Comparison of ENCODE assay signal across 13 cellular contexts in the genomic region with DNA sequence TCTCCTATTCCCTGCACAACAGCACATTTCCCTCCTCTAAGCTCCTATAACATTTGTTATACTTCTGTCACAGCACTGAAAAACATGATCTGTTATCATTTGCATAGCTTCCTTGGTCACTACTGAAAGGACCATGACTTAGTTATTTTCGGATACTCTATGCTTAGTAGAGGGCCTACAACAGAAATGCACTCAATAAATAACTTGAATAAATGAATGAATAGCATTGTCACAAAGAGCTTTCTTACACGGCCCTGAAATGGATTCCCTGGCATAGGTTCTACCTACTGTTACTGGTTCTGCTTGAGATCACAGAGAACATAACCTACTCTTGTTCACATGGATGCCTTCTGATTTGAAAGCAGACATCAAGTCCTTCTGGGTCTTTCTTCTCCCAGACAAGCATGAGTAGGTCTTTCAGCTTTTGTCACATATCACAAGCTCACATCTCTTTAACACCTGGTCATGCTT. TPM values are rescaled to one million over a fixed set of nuclear protein-coding genes. Genes with fewer than 3 reads are reported as not detected.
DNase-seq lines count a peak whose midpoint lies in the region; ATAC-seq and TF ChIP-seq lines count a peak whose summit lies in the region.
"Had no signal": no experiment of that assay in that cellular context is flagged by ENCODE, and none has a peak within 500 bp of the region (broad histone marks: within the 10 kb centered on the region; RNA-seq: fewer than 3 reads in every experiment).

No MANE protein-coding gene starts in this region.

- no peaks in the 10 kb centered on the region for H3K36me3 Mint-ChIP-seq in activated CD4-positive, alpha-beta T cell treated with anti-CD3 and anti-CD28 coated beads, Interleukin-2, amount 10 ng/mL, durations not matched to agents 24 days and 14 days (ENCODE audit: low read depth)
- H3K36me3 Mint-ChIP-seq: activated naive CD8-positive, alpha-beta T cell treated with anti-CD3 and anti-CD28 coated beads for 36 hours; naive B cell had no signal

- in situ Hi-C loops in GM13976 (cut with MboI; ENCODE audit: low sequenced_read_pairs, unreplicated experiment), result no loop called here

- H3K9me3 Mint-ChIP-seq in activated CD4-positive, alpha-beta T cell treated with anti-CD3 and anti-CD28 coated beads, Interleukin-2, amount 10 ng/mL, durations not matched to agents 24 days and 14 days, result no peaks in the 10 kb centered on the region
- H3K9me3 Mint-ChIP-seq: activated naive CD8-positive, alpha-beta T cell treated with anti-CD3 and anti-CD28 coated beads for 36 hours had no signal

- TF ChIP-seq CTCF in GM13976 (IDR thresholded peaks at IDR 0.05; ENCODE audit: borderline replicate concordance, control extremely low read depth, extremely low read depth, insufficient read depth, missing control alignments), result no peak

- no peaks in the 10 kb centered on the region for H3K4me1 Mint-ChIP-seq in activated CD4-positive, alpha-beta T cell treated with anti-CD3 and anti-CD28 coated beads, Interleukin-2, amount 10 ng/mL, durations not matched to agents 24 days and 14 days
- H3K4me1 Mint-ChIP-seq: activated naive CD8-positive, alpha-beta T cell treated with anti-CD3 and anti-CD28 coated beads for 36 hours had no signal

- no peak overlapping the region for H3K27ac Mint-ChIP-seq in activated CD4-positive, alpha-beta T cell treated with anti-CD3 and anti-CD28 coated beads, Interleukin-2, amount 10 ng/mL, durations not matched to agents 24 days and 14 days
- H3K27ac Mint-ChIP-seq: activated naive CD8-positive, alpha-beta T cell treated with anti-CD3 and anti-CD28 coated beads for 36 hours had no signal

- peaks cover 17% of the 10 kb centered on the region for H3K27me3 Mint-ChIP-seq in activated CD4-positive, alpha-beta T cell treated with anti-CD3 and anti-CD28 coated beads, Interleukin-2, amount 10 ng/mL, durations not matched to agents 24 days and 14 days
- H3K27me3 Mint-ChIP-seq: activated naive CD8-positive, alpha-beta T cell treated with anti-CD3 and anti-CD28 coated beads for 36 hours had no signal

- DNase-seq in GM13976 (ENCODE audit: low spot score) (peak; percentile 37), NCI-H524 treated with DMSO at 0.1 percent for 48 hours (lab: John Stamatoyannopoulos, UW) (no peak), amniotic stem cell (lab: John Stamatoyannopoulos, UW) (no peak), NCI-H1436 treated with DMSO at 0.1 percent for 48 hours (lab: John Stamatoyannopoulos, UW) (no peak)
- DNase-seq in activated CD4-positive, alpha-beta T cell treated with anti-CD3 and anti-CD28 coated beads, Interleukin-2, amount 10 ng/mL, durations not matched to agents 24 days and 14 days, result no peak
- DNase-seq: activated naive CD8-positive, alpha-beta T cell treated with anti-CD3 and anti-CD28 coated beads for 36 hours; GOT3; naive B cell; NCI-H187; transverse colon had no signal

- no peak overlapping the region for H3K4me3 Mint-ChIP-seq in activated CD4-positive, alpha-beta T cell treated with anti-CD3 and anti-CD28 coated beads, Interleukin-2, amount 10 ng/mL, durations not matched to agents 24 days and 14 days
- H3K4me3 Mint-ChIP-seq: activated naive CD8-positive, alpha-beta T cell treated with anti-CD3 and anti-CD28 coated beads for 36 hours had no signal

- intact Hi-C loops in activated CD4-positive, alpha-beta T cell treated with anti-CD3 and anti-CD28 coated beads, Interleukin-2, amount 10 ng/mL, durations not matched to agents 24 days and 14 days (cut with micrococcal nuclease), result no loop called here

- ATAC-seq in GM19455 (IDR thresholded peaks at IDR 0.05; ENCODE audit: unreplicated experiment), result peak; percentile 79
- peak; percentile 59 for ATAC-seq in HG02870 (IDR thresholded peaks at IDR 0.05; ENCODE audit: unreplicated experiment)
- peak; percentile 51 for ATAC-seq in HG03565 (IDR thresholded peaks at IDR 0.05; ENCODE audit: unreplicated experiment)

RNA-seq across cellular contexts. Expression of a gene that starts 41.6 kb away (rescaled TPM):
- 12.4 and 12.9 TPM in 2 replicates for total RNA-seq in activated CD4-positive, alpha-beta T cell treated with anti-CD3 and anti-CD28 coated beads, Interleukin-2, amount 10 ng/mL, durations not matched to agents 24 days and 14 days
